ENCODE assay signal across 8 cellular contexts in genomic region chr4:128287871-128288688, GRCh38. TPM values are rescaled to one million over a fixed set of nuclear protein-coding genes. Genes with fewer than 3 reads are reported as not detected.
DNase-seq lines count a peak whose midpoint lies in the region; ATAC-seq and TF ChIP-seq lines count a peak whose summit lies in the region.

No MANE protein-coding gene starts in this region.

- peak overlapping the region; percentile 98 for H3K27ac ChIP-seq in CD4-positive, CD25-positive, alpha-beta regulatory T cell (ENCODE audit: insufficient read depth, low read length, poor library complexity, severe bottlenecking)
- peak overlapping the region; percentile 81 to 93 for H3K27ac ChIP-seq in left lung

- no peaks in the 10 kb centered on the region for H3K9me3 ChIP-seq in CD4-positive, CD25-positive, alpha-beta regulatory T cell (ENCODE audit: control insufficient read depth in 2 of 2, low read length in 2 of 2)
- no peaks in the 10 kb centered on the region for H3K9me3 ChIP-seq in left lung

- no peaks in the 10 kb centered on the region for H3K36me3 Mint-ChIP-seq in CD4-positive, CD25-positive, alpha-beta regulatory T cell
- H3K36me3 Mint-ChIP-seq in dendritic cell treated with granulocyte-macrophage colony-stimulating factor and Interleukin-4, amounts not matched to agents 40 ng/mL and 50 ng/mL, for 4 days (ENCODE audit: low read depth), result peaks cover 15% of the 10 kb centered on the region

- peak overlapping the region; percentile 70 to 97 (median 93) for H3K27ac Mint-ChIP-seq in CD4-positive, CD25-positive, alpha-beta regulatory T cell
- peak overlapping the region; percentile 92 for H3K27ac Mint-ChIP-seq in dendritic cell treated with granulocyte-macrophage colony-stimulating factor and Interleukin-4, amounts not matched to agents 40 ng/mL and 50 ng/mL, for 4 days

- H3K4me3 Mint-ChIP-seq in CD4-positive, CD25-positive, alpha-beta regulatory T cell, result peak overlapping the region; percentile 88 to 96 (median 91)
- peak overlapping the region; percentile 95 for H3K4me3 Mint-ChIP-seq in dendritic cell treated with granulocyte-macrophage colony-stimulating factor and Interleukin-4, amounts not matched to agents 40 ng/mL and 50 ng/mL, for 4 days

- H3K4me1 Mint-ChIP-seq in CD4-positive, CD25-positive, alpha-beta regulatory T cell, result peaks cover 15 to 47% (median 33%) of the 10 kb centered on the region in 4 donors
- H3K4me1 Mint-ChIP-seq in dendritic cell treated with granulocyte-macrophage colony-stimulating factor and Interleukin-4, amounts not matched to agents 40 ng/mL and 50 ng/mL, for 4 days (ENCODE audit: low read depth), result peaks cover 35% of the 10 kb centered on the region

- H3K4me1 ChIP-seq in CD4-positive, CD25-positive, alpha-beta regulatory T cell (ENCODE audit: control insufficient read depth, insufficient read depth, low read length, poor library complexity, severe bottlenecking), result peaks cover 43% of the 10 kb centered on the region
- peaks cover 15 to 34% of the 10 kb centered on the region in 2 donors for H3K4me1 ChIP-seq in left lung

- H3K27me3 ChIP-seq in CD4-positive, CD25-positive, alpha-beta regulatory T cell (ENCODE audit: control insufficient read depth, insufficient read depth, low read length), result no peaks in the 10 kb centered on the region
- no peaks in the 10 kb centered on the region for H3K27me3 ChIP-seq in left lung

- DNase-seq in CD4-positive, CD25-positive, alpha-beta regulatory T cell, result peak; percentile 98 to 99 (median 99)
- DNase-seq in NCI-H748 (lab: John Stamatoyannopoulos, UW; ENCODE audit: unreplicated experiment) (peak; percentile 97), left lung (peak; percentile 99)
- peak; percentile 98 to 100 for DNase-seq in activated CD4-positive, alpha-beta T cell treated with anti-CD3 and anti-CD28 coated beads, Interleukin-2, amount 50 U/mL, for 24 hours (ENCODE audit: low read depth in 1 of 2, low spot score in 1 of 2)
- DNase-seq in stimulated activated CD4-positive, alpha-beta T cell treated with anti-CD3 and anti-CD28 coated beads, Interleukin-2, amount 100 ng/mL, for 4 hours (ENCODE audit: low read depth), result peak; percentile 100

- H3K4me3 ChIP-seq in CD4-positive, CD25-positive, alpha-beta regulatory T cell (ENCODE audit: low read depth, low read length), result peak overlapping the region; percentile 89
- peak overlapping the region; percentile 90 for H3K4me3 ChIP-seq in left lung

- ATAC-seq in CD4-positive, CD25-positive, alpha-beta regulatory T cell (ENCODE audit: low read depth in 2 of 2), result peak; percentile 87 to 91
- peak; percentile 79 for ATAC-seq in GM19395 (IDR thresholded peaks at IDR 0.05; ENCODE audit: unreplicated experiment)
- ATAC-seq in HG03558 (IDR thresholded peaks at IDR 0.05; ENCODE audit: extremely low read depth, unreplicated experiment), result peak; percentile 76
- peak; percentile 90 for ATAC-seq in left lung

- H3K27me3 Mint-ChIP-seq in CD4-positive, CD25-positive, alpha-beta regulatory T cell, result peaks cover 4% of the 10 kb centered on the region
- peaks cover 2% of the 10 kb centered on the region for H3K27me3 Mint-ChIP-seq in dendritic cell treated with granulocyte-macrophage colony-stimulating factor and Interleukin-4, amounts not matched to agents 40 ng/mL and 50 ng/mL, for 4 days

- peak; percentile 30 to 45 for TF ChIP-seq CTCF in left lung (IDR thresholded peaks at IDR 0.05)

- intact Hi-C loops in dendritic cell treated with granulocyte-macrophage colony-stimulating factor and Interleukin-4, amounts not matched to agents 40 ng/mL and 50 ng/mL, for 4 days (cut with micrococcal nuclease), result loop anchor here (1.0 to 10.0 kb wide), 6 partner anchors 227 to 656 kb away; partner anchors contain the start of genes ABHD18, INTU, LARP1B and MFSD8
- intact Hi-C loops in left lung (cut with DNase I), result no loop called here

- no peaks in the 10 kb centered on the region for H3K9me3 Mint-ChIP-seq in CD4-positive, CD25-positive, alpha-beta regulatory T cell
- no peaks in the 10 kb centered on the region for H3K9me3 Mint-ChIP-seq in dendritic cell treated with granulocyte-macrophage colony-stimulating factor and Interleukin-4, amounts not matched to agents 40 ng/mL and 50 ng/mL, for 4 days

- H3K36me3 ChIP-seq in CD4-positive, CD25-positive, alpha-beta regulatory T cell (ENCODE audit: control insufficient read depth, insufficient read depth, low read length), result no peaks in the 10 kb centered on the region
- no peaks in the 10 kb centered on the region for H3K36me3 ChIP-seq in left lung

RNA-seq across cellular contexts. Expression of gene PGRMC2, which starts 0.5 kb away (rescaled TPM):
- 48.6 TPM for total RNA-seq in CD4-positive, CD25-positive, alpha-beta regulatory T cell
- 10 to 100 TPM; 12.7 to 20.4 (median 17.2) TPM for polyA plus RNA-seq in CD4-positive, CD25-positive, alpha-beta regulatory T cell
- total RNA-seq in left lung, result 10 to 100 TPM; 59.7 to 77.3 TPM

Comparison
In these comparisons a context has a peak if more than half of its experiments do, and no peak if none do; other contexts are left out.
1. Peak in every context shown above with its lines: DNase-seq, ATAC-seq, H3K4me3 ChIP-seq and H3K27ac ChIP-seq.